ENCODE assay signal across 8 cellular contexts in the genomic region with DNA sequence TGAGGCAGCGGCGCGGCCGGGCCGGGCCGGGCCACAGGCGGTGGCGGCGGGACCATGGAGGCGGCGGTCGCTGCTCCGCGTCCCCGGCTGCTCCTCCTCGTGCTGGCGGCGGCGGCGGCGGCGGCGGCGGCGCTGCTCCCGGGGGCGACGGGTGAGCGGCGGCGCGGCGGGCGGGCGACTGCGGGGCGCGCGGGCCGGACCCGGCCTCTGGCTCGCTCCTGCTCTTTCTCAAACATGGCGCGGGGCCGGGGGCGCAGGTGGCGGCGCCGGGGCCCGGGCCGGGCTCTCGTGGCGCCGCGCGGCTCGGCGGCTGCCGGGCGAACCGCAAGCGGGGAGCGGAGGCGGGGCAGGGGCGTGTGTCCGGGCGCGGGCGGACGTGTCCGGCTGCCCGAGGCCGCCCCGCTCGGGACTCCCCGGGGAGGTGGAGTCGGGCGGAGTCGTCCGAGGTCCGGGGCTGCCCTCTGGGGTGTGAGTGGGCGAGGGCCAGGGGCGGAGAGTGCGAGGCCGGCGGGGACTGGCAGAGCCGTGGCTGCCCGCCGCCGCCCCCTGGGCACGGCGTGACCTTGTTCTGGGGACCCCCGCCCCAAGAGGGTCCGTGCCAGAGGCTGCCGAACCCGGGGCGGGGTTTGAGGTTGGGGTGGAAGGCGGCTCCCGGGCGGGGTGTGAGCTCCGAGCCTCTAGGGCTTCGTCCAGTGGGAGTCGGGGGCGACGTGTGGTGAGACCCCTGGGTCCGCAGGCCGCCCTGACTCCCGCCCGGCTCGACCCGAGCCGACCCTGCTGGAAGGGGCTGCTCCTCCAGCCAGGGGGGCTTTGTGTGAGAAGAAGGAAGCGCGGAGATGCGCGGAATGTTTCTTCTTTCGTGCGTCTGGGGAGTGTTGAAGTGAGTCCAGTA. TPM values are rescaled to one million over a fixed set of nuclear protein-coding genes. Genes with fewer than 3 reads are reported as not detected.
DNase-seq lines count a peak whose midpoint lies in the region; ATAC-seq and TF ChIP-seq lines count a peak whose summit lies in the region.

No MANE protein-coding gene starts in this region.

- peak; percentile 51 for ATAC-seq in GM18517 (IDR thresholded peaks at IDR 0.05; ENCODE audit: unreplicated experiment)
- peak; percentile 49 for ATAC-seq in HG02938 (IDR thresholded peaks at IDR 0.05; ENCODE audit: unreplicated experiment)
- peak; percentile 25 to 71 (median 32) for ATAC-seq in natural killer cell

- DNase-seq in AG04449 (ENCODE audit: low read depth, low spot score), result no peak
- DNase-seq in NT2/D1 (ENCODE audit: low read depth, low spot score), result peak; percentile 20
- peak; percentile 48 for DNase-seq in activated T-helper 1 cell treated with anti-CD3 and anti-CD28 coated beads, Interleukin-12 subunit alpha, Interleukin-12 subunit beta, Interleukin-2, Interleukin-4 antibody, amounts not matched to agents 30 ng/mL and 10 ng/mL and 1 ng/mL, durations not matched to agents 14 hours and 24 hours and 36 hours (ENCODE audit: low spot score)
- peak; percentile 81 for DNase-seq in fibroblast of peridontal ligament (ENCODE audit: extremely low read depth)
- peak; percentile 58 for DNase-seq in natural killer cell
- peak; percentile 75 for DNase-seq in ureter (ENCODE audit: low spot score)

- peak overlapping the region; percentile 57 for H3K27ac Mint-ChIP-seq in activated T-helper 1 cell treated with anti-CD3 and anti-CD28 coated beads, Interleukin-12 subunit alpha, Interleukin-12 subunit beta, Interleukin-2, Interleukin-4 antibody, amounts not matched to agents 30 ng/mL and 10 ng/mL and 1 ng/mL, durations not matched to agents 14 hours and 24 hours and 36 hours
- H3K27ac Mint-ChIP-seq in natural killer cell, result peak overlapping the region; percentile 91 to 98

- no peaks in the 10 kb centered on the region for H3K9me3 Mint-ChIP-seq in activated T-helper 1 cell treated with anti-CD3 and anti-CD28 coated beads, Interleukin-12 subunit alpha, Interleukin-12 subunit beta, Interleukin-2, Interleukin-4 antibody, amounts not matched to agents 30 ng/mL and 10 ng/mL and 1 ng/mL, durations not matched to agents 14 hours and 24 hours and 36 hours
- no peaks in the 10 kb centered on the region for H3K9me3 Mint-ChIP-seq in natural killer cell

- POLR2A ChIA-PET in AG04449 (lab: Yijun Ruan, JAX), result interaction anchor here (0.7 to 1.9 kb wide), 7 partner anchors 8 to 370 kb away, joined by 3 to 9 read pairs (median 4); no protein-coding TSS in a partner anchor

- TF ChIP-seq CTCF in AG04449 (IDR thresholded peaks at IDR 0.05; ENCODE audit: insufficient read depth, low read length, missing control alignments), result no peak
- no peak for TF ChIP-seq CTCF in natural killer cell (IDR thresholded peaks at IDR 0.05)

- peak overlapping the region; percentile 76 for H3K9ac ChIP-seq in NT2/D1 (ENCODE audit: insufficient read length, low read depth)

- peaks cover 68% of the 10 kb centered on the region for H3K4me1 Mint-ChIP-seq in activated T-helper 1 cell treated with anti-CD3 and anti-CD28 coated beads, Interleukin-12 subunit alpha, Interleukin-12 subunit beta, Interleukin-2, Interleukin-4 antibody, amounts not matched to agents 30 ng/mL and 10 ng/mL and 1 ng/mL, durations not matched to agents 14 hours and 24 hours and 36 hours (ENCODE audit: low read depth)
- peaks cover 84 to 86% of the 10 kb centered on the region in 2 donors for H3K4me1 Mint-ChIP-seq in natural killer cell

- no peaks in the 10 kb centered on the region for H3K9me3 ChIP-seq in NT2/D1 (ENCODE audit: insufficient read depth, low read length)

- H3K27me3 ChIP-seq in NT2/D1 (ENCODE audit: insufficient read depth, insufficient read length), result peaks cover 33% of the 10 kb centered on the region

- no peaks in the 10 kb centered on the region for H3K27me3 Mint-ChIP-seq in activated T-helper 1 cell treated with anti-CD3 and anti-CD28 coated beads, Interleukin-12 subunit alpha, Interleukin-12 subunit beta, Interleukin-2, Interleukin-4 antibody, amounts not matched to agents 30 ng/mL and 10 ng/mL and 1 ng/mL, durations not matched to agents 14 hours and 24 hours and 36 hours (ENCODE audit: insufficient read depth)
- no peaks in the 10 kb centered on the region for H3K27me3 Mint-ChIP-seq in natural killer cell (ENCODE audit: low read depth in 2 of 2)

- H3K4me3 Mint-ChIP-seq in activated T-helper 1 cell treated with anti-CD3 and anti-CD28 coated beads, Interleukin-12 subunit alpha, Interleukin-12 subunit beta, Interleukin-2, Interleukin-4 antibody, amounts not matched to agents 30 ng/mL and 10 ng/mL and 1 ng/mL, durations not matched to agents 14 hours and 24 hours and 36 hours, result peak overlapping the region; percentile 81
- peak overlapping the region; percentile 89 for H3K4me3 Mint-ChIP-seq in natural killer cell

- intact Hi-C loops in activated T-helper 1 cell treated with anti-CD3 and anti-CD28 coated beads, Interleukin-12 subunit alpha, Interleukin-12 subunit beta, Interleukin-2, Interleukin-4 antibody, amounts not matched to agents 30 ng/mL and 10 ng/mL and 1 ng/mL, durations not matched to agents 14 hours and 24 hours and 36 hours (cut with micrococcal nuclease), result loop anchor here (1.0 to 2.0 kb wide), 6 partner anchors 14 to 993 kb away; partner anchors contain the start of genes ALG2, ERP44, INVS and NR4A3
- intact Hi-C loops in natural killer cell (cut with micrococcal nuclease), result loop anchor here (1.0 to 2.0 kb wide), 2 partner anchors 15 to 48 kb away; no protein-coding TSS in a partner anchor

- H3K4me3 ChIP-seq in AG04449 (ENCODE audit: low read depth, low read length), result peak overlapping the region; percentile 74
- peak overlapping the region; percentile 77 for H3K4me3 ChIP-seq in NT2/D1 (ENCODE audit: insufficient read length, low read depth)

- peaks cover 2% of the 10 kb centered on the region for H3K36me3 ChIP-seq in NT2/D1 (ENCODE audit: insufficient read depth, insufficient read length, low read length)

- peaks cover 17% of the 10 kb centered on the region for H3K36me3 Mint-ChIP-seq in activated T-helper 1 cell treated with anti-CD3 and anti-CD28 coated beads, Interleukin-12 subunit alpha, Interleukin-12 subunit beta, Interleukin-2, Interleukin-4 antibody, amounts not matched to agents 30 ng/mL and 10 ng/mL and 1 ng/mL, durations not matched to agents 14 hours and 24 hours and 36 hours (ENCODE audit: low read depth)
- H3K36me3 Mint-ChIP-seq in natural killer cell, result no peaks in the 10 kb centered on the region

- CTCF ChIA-PET in AG04449 (lab: Yijun Ruan, JAX), result interaction anchor here (1.0 to 2.1 kb wide), 9 partner anchors 16 to 299 kb away, joined by 3 to 11 read pairs (median 4); no protein-coding TSS in a partner anchor

- H3K4me1 ChIP-seq in NT2/D1 (ENCODE audit: insufficient read depth, insufficient read length), result no peaks in the 10 kb centered on the region

RNA-seq across cellular contexts. Expression of gene TGFBR1, which starts 0.5 kb away (rescaled TPM):
- 38.5 and 42.6 TPM in 2 replicates for total RNA-seq in activated T-helper 1 cell treated with anti-CD3 and anti-CD28 coated beads, Interleukin-12 subunit alpha, Interleukin-12 subunit beta, Interleukin-2, Interleukin-4 antibody, amounts not matched to agents 30 ng/mL and 10 ng/mL and 1 ng/mL, durations not matched to agents 14 hours and 24 hours and 36 hours
- total RNA-seq in natural killer cell (100 to 1,000 TPM in 2 of 3 donors, 10 to 100 TPM in 1; 78.0 to 120 (median 113) TPM), ureter (44.7 TPM)
